ENCODE assay signal across 8 cellular contexts in genomic region chr3:121748638-121749275, GRCh38. TPM values are rescaled to one million over a fixed set of nuclear protein-coding genes. Genes with fewer than 3 reads are reported as not detected.
DNase-seq lines count a peak whose midpoint lies in the region; ATAC-seq, FAIRE-seq and TF ChIP-seq lines count a peak whose summit lies in the region.

No MANE protein-coding gene starts in this region.

- H3K36me3 ChIP-seq in small intestine (ENCODE audit: control insufficient read depth in 2 of 2, insufficient read depth in 2 of 2, low read length in 2 of 2): no peaks in the 10 kb centered on the region

- no peaks in the 10 kb centered on the region for H3K36me3 Mint-ChIP-seq in activated naive CD8-positive, alpha-beta T cell treated with anti-CD3 and anti-CD28 coated beads, Interleukin-2, amount 10 ng/mL, durations not matched to agents 7 days and 5 days
- H3K36me3 Mint-ChIP-seq in CD14-positive monocyte: no peaks in the 10 kb centered on the region

- H3K27me3 ChIP-seq in AG04450 (ENCODE audit: control insufficient read depth, insufficient read depth, low read length) (no peaks in the 10 kb centered on the region), small intestine (ENCODE audit: control insufficient read depth in 2 of 2, insufficient read depth in 2 of 2, low read length in 2 of 2) (no peaks in the 10 kb centered on the region)

- no peaks in the 10 kb centered on the region for H3K9me3 Mint-ChIP-seq in activated naive CD8-positive, alpha-beta T cell treated with anti-CD3 and anti-CD28 coated beads, Interleukin-2, amount 10 ng/mL, durations not matched to agents 7 days and 5 days
- H3K9me3 Mint-ChIP-seq in CD14-positive monocyte: no peaks in the 10 kb centered on the region

- no peak for TF ChIP-seq CTCF in AG04450 (IDR thresholded peaks at IDR 0.05; ENCODE audit: low read depth, low read length)
- no peak for TF ChIP-seq CTCF in CD14-positive monocyte (IDR thresholded peaks at IDR 0.05)

- H3K27me3 Mint-ChIP-seq in activated naive CD8-positive, alpha-beta T cell treated with anti-CD3 and anti-CD28 coated beads, Interleukin-2, amount 10 ng/mL, durations not matched to agents 7 days and 5 days: peaks cover 14% of the 10 kb centered on the region
- H3K27me3 Mint-ChIP-seq in CD14-positive monocyte (ENCODE audit: low read depth in 3 of 3): peaks cover 6 to 7% (median 7%) of the 10 kb centered on the region in 3 donors

- intact Hi-C loops in CD14-positive monocyte (cut with micrococcal nuclease): loop anchor here (10.0 kb wide), 3 partner anchors 84 to 506 kb away; partner anchors contain the start of genes HCLS1 (in 2 of the 2), EAF2 (in 1 of the 2) and IQCB1 (in 1 of the 2)

- CTCF ChIA-PET in AG04450 (lab: Charles Lee): interaction anchor here (0.6 to 1.2 kb wide), 3 partner anchors 17 to 202 kb away, joined by 3 read pairs; no protein-coding TSS in a partner anchor

- DNase-seq in AG04450 (ENCODE audit: low read depth, low spot score) (no peak), HT-29 (ENCODE audit: low spot score) (peak; percentile 91), small intestine (peak; percentile 92), NCI-H2029 treated with DMSO at 0.1 percent for 48 hours (lab: John Stamatoyannopoulos, UW) (no peak), CD14-positive monocyte (ENCODE audit: low spot score) (no peak)
- DNase-seq in activated naive CD8-positive, alpha-beta T cell treated with anti-CD3 and anti-CD28 coated beads, Interleukin-2, amount 10 ng/mL, durations not matched to agents 7 days and 5 days: no peak

- peak; percentile 25 for ATAC-seq in GM19023 (IDR thresholded peaks at IDR 0.05; ENCODE audit: unreplicated experiment)
- peak; percentile 6 for ATAC-seq in activated naive CD8-positive, alpha-beta T cell treated with anti-CD3 and anti-CD28 coated beads, Interleukin-2, amount 10 ng/mL, durations not matched to agents 7 days and 5 days (ENCODE audit: low read depth)

- POLR2A ChIA-PET in AG04450 (lab: Yijun Ruan, JAX): interaction anchor here (0.6 to 0.7 kb wide), 2 partner anchors 12 to 22 kb away, joined by 3 read pairs; no protein-coding TSS in a partner anchor
- POLR2A ChIA-PET in activated naive CD8-positive, alpha-beta T cell treated with anti-CD3 and anti-CD28 coated beads, Interleukin-2, amount 10 ng/mL, durations not matched to agents 7 days and 5 days (lab: Charles Lee): interaction anchor here (0.7 to 2.3 kb wide), 8 partner anchors 13 to 203 kb away, joined by 3 to 23 read pairs (median 7); partner anchors contain the start of genes EAF2, HCLS1, IQCB1 and POLQ

- H3K27ac ChIP-seq in AG04450 (ENCODE audit: low read depth, low read length) (peak overlapping the region; percentile 93), small intestine (ENCODE audit: low read depth in 1 of 2, low read length in 1 of 2) (peak overlapping the region; percentile 99 to 100)

- peaks cover 4% of the 10 kb centered on the region; the same call in 1 of the 2 replicates for H3K9me3 ChIP-seq in AG04450 (ENCODE audit: control insufficient read depth, insufficient read depth, low read length)
- H3K9me3 ChIP-seq in small intestine (ENCODE audit: control insufficient read depth, low read depth): no peaks in the 10 kb centered on the region

- 0 to 2% (median 2%) methylated on average over 18 of the region's 18 CpGs for WGBS in small intestine, 3 donors

- no peak for FAIRE-seq in small intestine (lab: Jason Lieb, UNC)

- H3K4me1 Mint-ChIP-seq in activated naive CD8-positive, alpha-beta T cell treated with anti-CD3 and anti-CD28 coated beads, Interleukin-2, amount 10 ng/mL, durations not matched to agents 7 days and 5 days: peaks cover 5% of the 10 kb centered on the region
- peaks cover 7% of the 10 kb centered on the region for H3K4me1 Mint-ChIP-seq in CD14-positive monocyte

- H3K4me1 ChIP-seq in small intestine (ENCODE audit: control insufficient read depth in 2 of 2, insufficient read depth in 1 of 2, low read depth in 1 of 2, low read length in 1 of 2): peaks cover 0 to 7% of the 10 kb centered on the region in 2 donors

- no peak overlapping the region for H3K4me3 Mint-ChIP-seq in activated naive CD8-positive, alpha-beta T cell treated with anti-CD3 and anti-CD28 coated beads, Interleukin-2, amount 10 ng/mL, durations not matched to agents 7 days and 5 days
- H3K4me3 Mint-ChIP-seq in CD14-positive monocyte: no peak overlapping the region

- H3K4me3 ChIP-seq in AG04450 (ENCODE audit: low read depth, low read length) (peak overlapping the region; percentile 92), iPS-11a (ENCODE audit: low read depth, low read length) (peak overlapping the region; percentile 90), small intestine (ENCODE audit: low read depth in 1 of 2, low read length in 2 of 2) (peak overlapping the region; percentile 65 to 92)

- H3K27ac Mint-ChIP-seq in activated naive CD8-positive, alpha-beta T cell treated with anti-CD3 and anti-CD28 coated beads, Interleukin-2, amount 10 ng/mL, durations not matched to agents 7 days and 5 days: no peak overlapping the region
- H3K27ac Mint-ChIP-seq in CD14-positive monocyte: no peak overlapping the region

RNA-seq across cellular contexts. Expression of gene GOLGB1, which starts 0.8 kb away (rescaled TPM):
- polyA plus RNA-seq in AG04450 (2011; rRNA removed): 30.3 and 35.7 TPM in 2 replicates
- 36.4 and 38.9 TPM in 2 replicates for polyA minus RNA-seq in AG04450 (2011; rRNA and poly(A)+ RNA removed)
- total RNA-seq in HT-29 (2014; rRNA removed; shearing (Covaris generic)): 20.0 and 31.8 TPM in 2 replicates
- total RNA-seq in activated naive CD8-positive, alpha-beta T cell treated with anti-CD3 and anti-CD28 coated beads, Interleukin-2, amount 10 ng/mL, durations not matched to agents 7 days and 5 days: 10 to 100 TPM; 36.4 to 41.3 TPM
- polyA plus RNA-seq in small intestine: 10 to 100 TPM; 17.3 to 28.9 (median 22.2) TPM
- polyA plus RNA-seq in CD14-positive monocyte: 1 to 10 TPM; 1.2 to 1.7 TPM

Comparison
In these comparisons a context has a peak if more than half of its experiments do, and no peak if none do; other contexts are left out.
1. DNase-seq: peak in HT-29 (single experiment) and small intestine (single experiment); none in AG04450 (single experiment), activated naive CD8-positive, alpha-beta T cell treated with anti-CD3 and anti-CD28 coated beads, Interleukin-2, amount 10 ng/mL, durations not matched to agents 7 days and 5 days (single experiment), NCI-H2029 treated with DMSO at 0.1 percent for 48 hours (single experiment) and CD14-positive monocyte (single experiment).
2. RNA of gene GOLGB1, which starts 0.8 kb away (polyA plus RNA-seq): 30.3 to 35.7 TPM in AG04450 and 17.3 to 28.9 TPM in small intestine; 1.2 to 1.7 TPM in CD14-positive monocyte; every median in the first group is over 4 times any median in the second.
3. Peak in every context shown above with its lines, with median percentiles within 50 percentile points of each other: H3K4me3 ChIP-seq.